8 cellular contexts compared by ENCODE assay signal in the genomic region with DNA sequence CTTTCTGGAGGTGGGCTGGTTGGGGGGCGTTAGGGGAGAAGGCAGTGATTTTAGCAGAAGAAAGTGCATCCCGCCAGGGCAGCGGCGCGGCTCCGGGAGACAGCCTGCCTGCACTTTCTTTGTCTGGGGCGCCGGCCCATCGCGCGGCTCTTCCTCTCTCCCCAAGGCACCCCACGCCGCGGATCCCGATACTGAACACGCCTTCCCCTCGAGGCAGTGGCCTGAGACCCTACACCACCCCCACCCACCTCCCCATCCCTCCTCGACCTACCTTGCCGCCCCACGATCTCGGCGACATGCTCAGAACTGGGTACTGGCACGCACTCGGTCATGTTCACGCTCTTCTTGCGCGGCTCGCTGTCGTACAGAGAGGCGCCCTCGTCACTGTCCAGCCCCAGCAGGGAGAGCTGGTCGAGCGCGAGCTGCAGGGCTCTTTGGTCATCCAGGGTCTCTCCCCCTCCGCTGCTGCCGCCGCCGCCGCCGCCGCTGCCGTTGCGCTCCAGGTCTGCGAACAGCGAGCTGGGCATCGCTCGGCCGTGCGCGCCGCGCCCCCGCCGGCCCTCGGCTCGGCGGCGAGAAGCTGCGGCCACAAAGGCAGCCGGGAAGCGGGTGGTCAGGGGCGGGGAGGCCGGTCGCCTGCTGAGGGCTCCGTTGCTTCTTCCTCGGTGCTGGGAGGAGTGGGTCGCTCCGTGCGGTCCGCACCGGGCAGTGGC. TPM values are rescaled to one million over a fixed set of nuclear protein-coding genes. Genes with fewer than 3 reads are reported as not detected.
DNase-seq lines count a peak whose midpoint lies in the region; ATAC-seq lines count a peak whose summit lies in the region.

No MANE protein-coding gene starts in this region.

- no peaks in the 10 kb centered on the region for H3K27me3 ChIP-seq in layer of hippocampus (ENCODE audit: control insufficient read depth, insufficient read depth, low read length)

- peak overlapping the region; percentile 85 for H3K27ac ChIP-seq in layer of hippocampus (ENCODE audit: low read depth, low read length)

- intact Hi-C loops in Right ventricle myocardium inferior (cut with DNase I) (loop anchor here (5.0 to 10.0 kb wide), 3 partner anchors 133 to 633 kb away; no protein-coding TSS in a partner anchor), cardiac septum (cut with DNase I) (loop anchor here (5.0 kb wide), 2 partner anchors 152 to 563 kb away; no protein-coding TSS in a partner anchor)

- peak; percentile 1 for ATAC-seq in Right ventricle myocardium inferior
- ATAC-seq in HG03108 (IDR thresholded peaks at IDR 0.05; ENCODE audit: unreplicated experiment): peak; percentile 6

- DNase-seq in Right ventricle myocardium inferior (ENCODE audit: missing footprints) (peak; percentile 81), cardiac septum (ENCODE audit: low spot score) (no peak), SW480 (ENCODE audit: low spot score) (peak; percentile 36), cerebellum (ENCODE audit: low spot score) (peak; percentile 52), DMS79 (lab: John Stamatoyannopoulos, UW) (no peak)
- DNase-seq in stimulated activated CD4-positive, alpha-beta T cell treated with anti-CD3 and anti-CD28 coated beads, Interleukin-1b, Interleukin-23, amount 100 ng/mL, for 48 hours: peak; percentile 9

RNA-seq across cellular contexts. Expression of a gene that starts 0.5 kb away (rescaled TPM):
- total RNA-seq in Right ventricle myocardium inferior: 4.0 TPM
- 2.6 TPM for total RNA-seq in cardiac septum
- 39.9 TPM for total RNA-seq in cerebellum

Comparison
In these comparisons a context has a peak if more than half of its experiments do, and no peak if none do; other contexts are left out.
1. DNase-seq: peak in Right ventricle myocardium inferior (single experiment), SW480 (single experiment), cerebellum (single experiment) and stimulated activated CD4-positive, alpha-beta T cell treated with anti-CD3 and anti-CD28 coated beads, Interleukin-1b, Interleukin-23, amount 100 ng/mL, for 48 hours (single experiment); none in cardiac septum (single experiment) and DMS79 (single experiment).